ENCODE assay signal across 8 cellular contexts in genomic region chr6:130513770-130514169, GRCh38.
DNase-seq lines count a peak whose midpoint lies in the region; ATAC-seq and TF ChIP-seq lines count a peak whose summit lies in the region.

No MANE protein-coding gene starts in this region.

- no peaks in the 10 kb centered on the region for H3K9me3 ChIP-seq in Karpas-422 (ENCODE audit: low read length)

- no peaks in the 10 kb centered on the region for H3K4me1 ChIP-seq in Karpas-422 (ENCODE audit: low read length)

- no peak overlapping the region for H2AFZ ChIP-seq in Karpas-422 (ENCODE audit: low read length)

- H3K9me3 Mint-ChIP-seq in glutamatergic neuron (ENCODE audit: unreplicated experiment) = no peaks in the 10 kb centered on the region

- H4K20me1 ChIP-seq in Karpas-422 (ENCODE audit: insufficient read depth, low read depth, low read length) = no peaks in the 10 kb centered on the region

- H3K27me3 ChIP-seq in Karpas-422 (ENCODE audit: low read length) = no peaks in the 10 kb centered on the region

- H3K27me3 Mint-ChIP-seq in glutamatergic neuron (ENCODE audit: unreplicated experiment) = no peaks in the 10 kb centered on the region

- H3K36me3 ChIP-seq in Karpas-422 (ENCODE audit: insufficient read depth, low read length) = no peaks in the 10 kb centered on the region

- no peak overlapping the region for H3K9ac ChIP-seq in Karpas-422 (ENCODE audit: low read length)

- TF ChIP-seq CTCF in glutamatergic neuron (IDR thresholded peaks at IDR 0.05; ENCODE audit: partially characterized antibody, unreplicated experiment) = no peak

- no peak overlapping the region for H3K27ac ChIP-seq in Karpas-422 (ENCODE audit: low read length)

- H3K79me2 ChIP-seq in Karpas-422 (ENCODE audit: low read length) = no peaks in the 10 kb centered on the region

- no peak overlapping the region for H3K27ac Mint-ChIP-seq in glutamatergic neuron (ENCODE audit: unreplicated experiment)

- H3K4me2 ChIP-seq in Karpas-422 (ENCODE audit: low read depth, low read length, poor library complexity, severe bottlenecking) = no peak overlapping the region

- H3K4me3 Mint-ChIP-seq in glutamatergic neuron (ENCODE audit: unreplicated experiment) = no peak overlapping the region

- DNase-seq in A172 (ENCODE audit: low spot score) = peak; percentile 97
- DNase-seq in activated CD4-positive, alpha-beta T cell treated with anti-CD3 and anti-CD28 coated beads for 4 hours = peak; percentile 32 to 50
- DNase-seq in hepatic stellate cell (ENCODE audit: low spot score) = peak; percentile 18
- DNase-seq in Karpas-422 = no peak
- no peak for DNase-seq in glutamatergic neuron

- no peak overlapping the region for H3K4me3 ChIP-seq in Karpas-422 (ENCODE audit: low read length)

- H3K4me1 Mint-ChIP-seq in glutamatergic neuron (ENCODE audit: low read depth, unreplicated experiment) = no peaks in the 10 kb centered on the region

- peak; percentile 61 for ATAC-seq in GM18909 (IDR thresholded peaks at IDR 0.05; ENCODE audit: poor library complexity, unreplicated experiment)
- peak; percentile 36 for ATAC-seq in HG03521 (IDR thresholded peaks at IDR 0.05; ENCODE audit: unreplicated experiment)
- no peak for ATAC-seq in GM19023 (IDR thresholded peaks at IDR 0.05; ENCODE audit: unreplicated experiment)

- H3K36me3 Mint-ChIP-seq in glutamatergic neuron (ENCODE audit: unreplicated experiment) = no peaks in the 10 kb centered on the region

- H3K9me2 ChIP-seq in Karpas-422 (replicated peaks; ENCODE audit: insufficient read depth, low read length) = no peaks in the 10 kb centered on the region

Comparison
In these comparisons a context has a peak if more than half of its experiments do, and no peak if none do; other contexts are left out.
1. DNase-seq: peak in A172 (single experiment), activated CD4-positive, alpha-beta T cell treated with anti-CD3 and anti-CD28 coated beads for 4 hours (2 of 2) and hepatic stellate cell (single experiment); none in Karpas-422 (single experiment) and glutamatergic neuron (single experiment).